ENCODE assay signal across 8 cellular contexts in the genomic region with DNA sequence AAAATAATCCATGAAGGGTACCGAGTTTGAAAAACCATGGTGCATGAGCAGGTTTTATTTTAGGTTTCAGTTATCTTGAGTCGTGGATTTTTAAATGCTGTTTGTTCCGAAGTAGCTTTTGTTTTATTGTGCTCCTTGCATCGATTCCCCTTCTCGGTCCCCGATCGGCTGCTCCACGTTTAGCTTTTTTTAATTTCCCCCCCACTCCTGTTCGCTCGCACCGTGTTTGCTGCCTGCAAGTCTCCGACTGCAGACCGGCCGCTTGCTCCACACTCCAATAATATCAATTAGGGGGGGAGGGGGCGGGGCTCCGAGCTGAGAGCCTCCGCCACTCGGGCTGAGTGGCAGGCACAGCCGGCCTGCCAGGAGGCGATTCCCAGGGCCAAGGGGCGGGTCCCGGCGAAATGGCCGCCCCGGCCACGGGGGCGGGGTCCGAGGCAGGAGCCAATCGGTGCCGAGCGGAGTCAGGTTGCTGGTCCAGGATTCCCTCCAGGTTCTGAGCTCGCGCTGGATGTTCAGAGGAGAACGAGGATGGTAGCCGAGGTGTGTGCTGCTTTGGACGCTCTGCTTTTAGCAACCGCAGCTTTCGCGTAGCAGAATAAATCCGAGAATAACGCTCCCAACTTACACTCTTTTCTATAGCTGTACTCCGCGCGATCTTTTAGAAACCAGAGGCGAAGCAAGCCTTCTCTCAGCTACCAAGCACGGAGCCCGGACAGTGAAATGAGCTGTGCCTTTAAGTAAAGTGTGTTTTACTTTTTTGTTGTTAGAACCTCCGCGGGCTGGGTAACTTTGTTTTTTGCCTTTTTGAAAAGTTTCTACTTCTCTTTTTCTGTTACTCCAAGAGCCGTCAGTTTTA. TPM values are rescaled to one million over a fixed set of nuclear protein-coding genes. Genes with fewer than 3 reads are reported as not detected.
DNase-seq lines count a peak whose midpoint lies in the region; ATAC-seq and TF ChIP-seq lines count a peak whose summit lies in the region.

A gene (minus strand): TSS at position 256 of the 859 bp plus-strand sequence. CDS start 218 bp downstream, at position 38.

- H3K4me3 ChIP-seq in WERI-Rb-1 (ENCODE audit: low read depth, low read length) (peak within 1 kb of the TSS; percentile 80), lower lobe of right lung (peak within 1 kb of the TSS; percentile 58)

- no peaks in the 10 kb centered on the region for H3K9me3 Mint-ChIP-seq in MCF 10A (ENCODE audit: unreplicated experiment)
- H3K9me3 Mint-ChIP-seq in endothelial cell (ENCODE audit: unreplicated experiment): no peaks in the 10 kb centered on the region

- H3K27me3 ChIP-seq in WERI-Rb-1 (ENCODE audit: insufficient read depth, low read depth, severe bottlenecking) (no peaks in the 10 kb centered on the region), lower lobe of right lung (ENCODE audit: low read depth) (peaks cover 82% of the 10 kb centered on the region)

- POLR2A ChIA-PET in MCF 10A (lab: Yijun Ruan, JAX): interaction anchor here (0.7 kb wide), 1 partner anchor 771 kb away, joined by 4 read pairs; no protein-coding TSS in a partner anchor

- peaks cover 33% of the 10 kb centered on the region for H3K4me1 ChIP-seq in lower lobe of right lung

- ATAC-seq in HG02938 (IDR thresholded peaks at IDR 0.05; ENCODE audit: unreplicated experiment) (peak; percentile 90), lower lobe of right lung (peak; percentile 97 to 98)

- H3K27me3 Mint-ChIP-seq in MCF 10A (ENCODE audit: insufficient read depth, unreplicated experiment): peaks cover 72% of the 10 kb centered on the region
- peaks cover 12% of the 10 kb centered on the region for H3K27me3 Mint-ChIP-seq in endothelial cell (ENCODE audit: unreplicated experiment)

- no peak for TF ChIP-seq CTCF in MCF 10A (IDR thresholded peaks at IDR 0.05; ENCODE audit: unreplicated experiment)
- no peak for TF ChIP-seq CTCF in WERI-Rb-1 (IDR thresholded peaks at IDR 0.05; ENCODE audit: low read depth, low read length)
- no peak for TF ChIP-seq CTCF in endothelial cell (IDR thresholded peaks at IDR 0.05; ENCODE audit: unreplicated experiment)
- no peak for TF ChIP-seq CTCF in lower lobe of right lung (IDR thresholded peaks at IDR 0.05)

- no peaks in the 10 kb centered on the region for H3K9me3 ChIP-seq in WERI-Rb-1 (ENCODE audit: severe bottlenecking)
- H3K9me3 ChIP-seq in lower lobe of right lung: no peaks in the 10 kb centered on the region

- no peak within 1 kb of the TSS for H3K4me3 Mint-ChIP-seq in MCF 10A (ENCODE audit: unreplicated experiment)
- H3K4me3 Mint-ChIP-seq in endothelial cell (ENCODE audit: unreplicated experiment): peak within 1 kb of the TSS; percentile 98

- no peaks in the 10 kb centered on the region for H3K36me3 ChIP-seq in WERI-Rb-1
- H3K36me3 ChIP-seq in lower lobe of right lung: no peaks in the 10 kb centered on the region

- H3K36me3 Mint-ChIP-seq in MCF 10A (ENCODE audit: insufficient read depth, unreplicated experiment): no peaks in the 10 kb centered on the region
- H3K36me3 Mint-ChIP-seq in endothelial cell (ENCODE audit: low read depth, unreplicated experiment): no peaks in the 10 kb centered on the region

- intact Hi-C loops in MCF 10A (cut with micrococcal nuclease): no loop called here
- intact Hi-C loops in lower lobe of right lung (cut with DNase I): no loop called here

- DNase-seq in T47D (ENCODE audit: low read depth in 1 of 2, low spot score in 1 of 2) (peak; percentile 84 to 90), MCF 10A (ENCODE audit: unreplicated experiment) (no peak), NCI-H1694 (lab: John Stamatoyannopoulos, UW) (peak; percentile 94), WERI-Rb-1 (peak; percentile 97), endothelial cell (ENCODE audit: low spot score) (peak; percentile 99), lower lobe of right lung (peak; percentile 89)
- DNase-seq in stimulated activated CD4-positive, alpha-beta T cell treated with anti-CD3 and anti-CD28 coated beads, Interleukin-4, amount 100 ng/mL, for 4 hours: peak; percentile 10 to 26

- BruUV-seq in MCF 10A (replicated peaks; lab: Mats Ljungman, UMichigan): no TSS peak

- H3K27ac ChIP-seq in WERI-Rb-1 (peak within 1 kb of the TSS; percentile 50), lower lobe of right lung (no peak within 1 kb of the TSS)

- H3K4me1 Mint-ChIP-seq in MCF 10A (ENCODE audit: insufficient read depth, unreplicated experiment) (no peaks in the 10 kb centered on the region), endothelial cell (ENCODE audit: unreplicated experiment) (peaks cover 29% of the 10 kb centered on the region)

- in situ Hi-C loops in T47D (cut with HindIII; ENCODE audit: low pct_unique_long_range_greater_than_20kb, low sequenced_read_pairs): no loop called here

- CTCF ChIA-PET in MCF 10A (lab: Yijun Ruan, JAX): no interaction called here

- H3K27ac Mint-ChIP-seq in MCF 10A (ENCODE audit: low read depth, unreplicated experiment) (no peak within 1 kb of the TSS), endothelial cell (ENCODE audit: unreplicated experiment) (peak within 1 kb of the TSS; percentile 99)

RNA-seq across cellular contexts. Expression of the gene that starts here (rescaled TPM):
- not detected in 2 replicates for total RNA-seq in MCF 10A (2022)
- total RNA-seq in endothelial cell (ENCODE audit: unreplicated experiment): 12.1 TPM
- total RNA-seq in lower lobe of right lung: 0.86 TPM

Comparison
In these comparisons a context has a peak if more than half of its experiments do, and no peak if none do; other contexts are left out.
1. Peak in DNase-seq, ATAC-seq and H3K4me3 ChIP-seq in lower lobe of right lung; RNA of the gene not detected or under 1 TPM.